26 cellular contexts compared by ENCODE assay signal in the genomic region with DNA sequence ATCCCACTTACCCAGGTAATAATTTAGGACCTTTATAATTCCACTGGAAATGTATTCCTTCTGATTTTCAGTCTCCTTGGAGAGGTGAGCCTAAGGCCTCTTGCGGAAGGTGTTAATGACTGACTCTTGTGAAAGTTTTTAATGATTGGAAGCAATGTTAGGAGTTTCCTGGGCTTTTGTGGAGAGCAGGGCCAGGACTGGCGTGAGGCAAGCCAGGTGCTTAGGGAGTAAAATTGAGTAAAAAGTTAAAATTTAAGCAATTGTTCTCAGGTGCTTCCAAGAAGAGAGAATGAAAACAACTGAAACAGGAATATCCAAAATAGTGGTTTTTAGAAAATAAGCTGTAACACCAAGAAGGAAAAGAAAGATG.
DNase-seq lines count a peak whose midpoint lies in the region; ATAC-seq and TF ChIP-seq lines count a peak whose summit lies in the region.
"Had no signal": no experiment of that assay in that cellular context is flagged by ENCODE, and none has a peak within 500 bp of the region (broad histone marks: within the 10 kb centered on the region; RNA-seq: fewer than 3 reads in every experiment).

No MANE protein-coding gene starts in this region.

- H3K9ac ChIP-seq in PC-3 (ENCODE audit: low read length): 0 out of 2 replicates have a peak overlapping the region, but pooled peaks have one; percentile 13
- H3K9ac ChIP-seq: BLaER1 treated with 17β-estradiol and CSF1 and Interleukin-3, amounts not matched to agents 10 nM and 100 nM; SK-N-SH had no signal

- H3K4me2 ChIP-seq in PC-3 (ENCODE audit: low read length): no peak overlapping the region
- H3K4me2 ChIP-seq: SK-N-SH had no signal

- no peaks in the 10 kb centered on the region for H3K4me1 Mint-ChIP-seq in central memory CD8-positive, alpha-beta T cell
- H3K4me1 Mint-ChIP-seq in stimulated activated naive B cell treated with anti-CD40 and anti-IgM and Interleukin-4, amounts not matched to agents 10 μg/mL and 1 μg/mL and 100 μg/mL, for 72 hours: peaks cover 53 to 69% of the 10 kb centered on the region in 2 donors
- H3K4me1 Mint-ChIP-seq in natural killer cell: peaks cover 0 to 4% of the 10 kb centered on the region in 2 donors
- H3K4me1 Mint-ChIP-seq in naive thymus-derived CD8-positive, alpha-beta T cell: peaks cover 21 to 56% (median 50%) of the 10 kb centered on the region in 4 donors

- CTCF ChIA-PET in PC-3 (lab: Charles Lee): no interaction called here

- intact Hi-C loops in PC-3 (cut with micrococcal nuclease): loop anchor here (2.0 to 10.0 kb wide), 2 partner anchors 35 to 361 kb away; no protein-coding TSS in a partner anchor
- intact Hi-C loops in lower lobe of right lung (cut with DNase I): no loop called here
- intact Hi-C loops in natural killer cell (cut with micrococcal nuclease): no loop called here

- no TSS peak for BruUV-seq in PC-3 (replicated peaks; lab: Mats Ljungman, UMichigan)

- 0 out of 2 replicates have a peak overlapping the region, but pooled peaks have one; percentile 70 for H3K27ac ChIP-seq in PC-3 (ENCODE audit: low read length)
- H3K27ac ChIP-seq in lower lobe of right lung: peak overlapping the region; percentile 1
- H3K27ac ChIP-seq: BLaER1 treated with 17β-estradiol and CSF1 and Interleukin-3, amounts not matched to agents 10 nM and 100 nM had no signal

- no peaks in the 10 kb centered on the region for H4K20me1 ChIP-seq in PC-3 (ENCODE audit: low read length)
- H4K20me1 ChIP-seq: BLaER1 treated with 17β-estradiol and CSF1 and Interleukin-3, amounts not matched to agents 10 nM and 100 nM had no signal

- no peak overlapping the region for H3K4me3 Mint-ChIP-seq in central memory CD8-positive, alpha-beta T cell
- H3K4me3 Mint-ChIP-seq in stimulated activated naive B cell treated with anti-CD40 and anti-IgM and Interleukin-4, amounts not matched to agents 10 μg/mL and 1 μg/mL and 100 μg/mL, for 72 hours: peak overlapping the region in 1 of 2 donors; percentile 77
- H3K4me3 Mint-ChIP-seq in natural killer cell: no peak overlapping the region
- H3K4me3 Mint-ChIP-seq in naive thymus-derived CD8-positive, alpha-beta T cell: peak overlapping the region in 1 of 10 donors; percentile 71
- H3K4me3 Mint-ChIP-seq: CD4-positive, alpha-beta memory T cell; HFFc6 had no signal

- DNase-seq in PC-3: no peak
- no peak for DNase-seq in central memory CD8-positive, alpha-beta T cell (ENCODE audit: low spot score in 2 of 2)
- DNase-seq in lower lobe of right lung: no peak
- no peak for DNase-seq in stimulated activated naive B cell treated with anti-CD40 and anti-IgM and Interleukin-4, amounts not matched to agents 10 μg/mL and 1 μg/mL and 100 μg/mL, for 72 hours
- DNase-seq in NCI-H510A (lab: John Stamatoyannopoulos, UW): no peak
- DNase-seq in natural killer cell: no peak
- DNase-seq in naive thymus-derived CD8-positive, alpha-beta T cell: no peak
- DNase-seq: ACHN; Caco-2; CD4-positive, alpha-beta memory T cell; DMS 273 treated with DMSO at 0.1 percent for 48 hours; DMS79 treated with DMSO at 0.1 percent for 48 hours; H7; HFFc6; MG63; NCI-H1436 treated with DMSO at 0.1 percent for 48 hours; NCI-H1930; NCI-H524; NCI-H774; NK-92 treated with Interleukin-12 subunit alpha and Interleukin-12 subunit beta, amount 100 ng/mL, for 24 hours; SHP77; SK-N-SH had no signal

- peaks cover 35% of the 10 kb centered on the region for H3K4me1 ChIP-seq in PC-3 (ENCODE audit: insufficient read depth, low read length)
- peaks cover 62% of the 10 kb centered on the region for H3K4me1 ChIP-seq in lower lobe of right lung
- H3K4me1 ChIP-seq: Caco-2 had no signal

- ATAC-seq in PC-3: no peak
- ATAC-seq in central memory CD8-positive, alpha-beta T cell (replicated peaks; ENCODE audit: extremely low read depth, poor library complexity, severe bottlenecking): no peak
- ATAC-seq in lower lobe of right lung: no peak
- ATAC-seq in stimulated activated naive B cell treated with anti-CD40 and anti-IgM and Interleukin-4, amounts not matched to agents 10 μg/mL and 1 μg/mL and 100 μg/mL, for 72 hours (replicated peaks): no peak
- ATAC-seq in GM21825 (IDR thresholded peaks at IDR 0.05; ENCODE audit: unreplicated experiment): no peak
- ATAC-seq in natural killer cell: no peak
- no peak for ATAC-seq in naive thymus-derived CD8-positive, alpha-beta T cell
- ATAC-seq: K562 had no signal

- H3F3A ChIP-seq in PC-3 (ENCODE audit: low read length, unreplicated experiment): no peaks in the 10 kb centered on the region

- H3K9me3 Mint-ChIP-seq in central memory CD8-positive, alpha-beta T cell: no peaks in the 10 kb centered on the region
- H3K9me3 Mint-ChIP-seq in stimulated activated naive B cell treated with anti-CD40 and anti-IgM and Interleukin-4, amounts not matched to agents 10 μg/mL and 1 μg/mL and 100 μg/mL, for 72 hours: peaks cover 10 to 13% of the 10 kb centered on the region in 2 donors
- H3K9me3 Mint-ChIP-seq in natural killer cell: no peaks in the 10 kb centered on the region
- peaks cover 0 to 6% (median 0%) of the 10 kb centered on the region in 9 donors for H3K9me3 Mint-ChIP-seq in naive thymus-derived CD8-positive, alpha-beta T cell
- H3K9me3 Mint-ChIP-seq: CD4-positive, alpha-beta memory T cell had no signal

- H3K36me3 Mint-ChIP-seq in central memory CD8-positive, alpha-beta T cell (ENCODE audit: insufficient read depth): no peaks in the 10 kb centered on the region
- peaks cover 10 to 14% of the 10 kb centered on the region in 2 donors for H3K36me3 Mint-ChIP-seq in stimulated activated naive B cell treated with anti-CD40 and anti-IgM and Interleukin-4, amounts not matched to agents 10 μg/mL and 1 μg/mL and 100 μg/mL, for 72 hours
- no peaks in the 10 kb centered on the region for H3K36me3 Mint-ChIP-seq in natural killer cell
- H3K36me3 Mint-ChIP-seq in naive thymus-derived CD8-positive, alpha-beta T cell: peaks cover 0 to 13% (median 7%) of the 10 kb centered on the region in 3 donors
- H3K36me3 Mint-ChIP-seq: CD4-positive, alpha-beta memory T cell had no signal

- POLR2A ChIA-PET in PC-3 (lab: Charles Lee; ENCODE audit: unreplicated experiment): interaction anchor here (1.1 kb wide), 1 partner anchor 8 kb away, joined by 4 read pairs; no protein-coding TSS in a partner anchor
- POLR2A ChIA-PET in naive thymus-derived CD8-positive, alpha-beta T cell (lab: Charles Lee): no interaction called here

- H3K27me3 ChIP-seq in PC-3 (ENCODE audit: low read length): no peaks in the 10 kb centered on the region
- H3K27me3 ChIP-seq in lower lobe of right lung (ENCODE audit: low read depth): no peaks in the 10 kb centered on the region
- H3K27me3 ChIP-seq: BLaER1 treated with 17β-estradiol and CSF1 and Interleukin-3, amounts not matched to agents 10 nM and 100 nM; MG63 had no signal

- H3K9me2 ChIP-seq in PC-3 (replicated peaks; ENCODE audit: low read length): no peaks in the 10 kb centered on the region
- H3K9me2 ChIP-seq: SK-N-SH had no signal

- TF ChIP-seq CTCF in PC-3 (conservative IDR thresholded peaks at IDR 0.05; ENCODE audit: low read depth, low read length) (no peak), lower lobe of right lung (IDR thresholded peaks at IDR 0.05) (no peak), natural killer cell (IDR thresholded peaks at IDR 0.05) (no peak)

- H3K27me3 Mint-ChIP-seq in central memory CD8-positive, alpha-beta T cell: no peaks in the 10 kb centered on the region
- H3K27me3 Mint-ChIP-seq in stimulated activated naive B cell treated with anti-CD40 and anti-IgM and Interleukin-4, amounts not matched to agents 10 μg/mL and 1 μg/mL and 100 μg/mL, for 72 hours: no peaks in the 10 kb centered on the region
- H3K27me3 Mint-ChIP-seq in natural killer cell (ENCODE audit: low read depth in 2 of 2): no peaks in the 10 kb centered on the region
- H3K27me3 Mint-ChIP-seq in naive thymus-derived CD8-positive, alpha-beta T cell: no peaks in the 10 kb centered on the region
- H3K27me3 Mint-ChIP-seq: CD4-positive, alpha-beta memory T cell had no signal

- H3K36me3 ChIP-seq in PC-3 (ENCODE audit: low read depth, low read length) (no peaks in the 10 kb centered on the region), lower lobe of right lung (no peaks in the 10 kb centered on the region)
- H3K36me3 ChIP-seq: BLaER1 treated with 17β-estradiol and CSF1 and Interleukin-3, amounts not matched to agents 10 nM and 100 nM; MG63 had no signal

- peak overlapping the region; percentile 4 for H3K27ac Mint-ChIP-seq in central memory CD8-positive, alpha-beta T cell (ENCODE audit: low read depth)
- peak overlapping the region; percentile 81 for H3K27ac Mint-ChIP-seq in stimulated activated naive B cell treated with anti-CD40 and anti-IgM and Interleukin-4, amounts not matched to agents 10 μg/mL and 1 μg/mL and 100 μg/mL, for 72 hours
- H3K27ac Mint-ChIP-seq in natural killer cell: no peak overlapping the region
- H3K27ac Mint-ChIP-seq in naive thymus-derived CD8-positive, alpha-beta T cell: peak overlapping the region in 3 of 10 donors; percentile 18 to 52 (median 42)
- H3K27ac Mint-ChIP-seq: HFFc6 had no signal

- H3K9me3 ChIP-seq in PC-3 (ENCODE audit: low read length) (no peaks in the 10 kb centered on the region), lower lobe of right lung (no peaks in the 10 kb centered on the region)
- H3K9me3 ChIP-seq: Caco-2, MG63, SK-N-SH had no signal

- H3K79me2 ChIP-seq in PC-3 (ENCODE audit: low read length): no peaks in the 10 kb centered on the region

- H2AFZ ChIP-seq in PC-3 (ENCODE audit: low read length): no peak overlapping the region

- H3K4me3 ChIP-seq in PC-3 (ENCODE audit: low read length): no peak overlapping the region
- no peak overlapping the region for H3K4me3 ChIP-seq in lower lobe of right lung
- H3K4me3 ChIP-seq: BLaER1 treated with 17β-estradiol and CSF1 and Interleukin-3, amounts not matched to agents 10 nM and 100 nM; GM12878; K562; MG63 had no signal

Comparison
In these comparisons a context has a peak if more than half of its experiments do, and no peak if none do; other contexts are left out.
1. H3K27ac Mint-ChIP-seq: peak in central memory CD8-positive, alpha-beta T cell (single experiment) and stimulated activated naive B cell treated with anti-CD40 and anti-IgM and Interleukin-4, amounts not matched to agents 10 μg/mL and 1 μg/mL and 100 μg/mL, for 72 hours (single experiment); none in natural killer cell (0 of 2).